In the genomic region with DNA sequence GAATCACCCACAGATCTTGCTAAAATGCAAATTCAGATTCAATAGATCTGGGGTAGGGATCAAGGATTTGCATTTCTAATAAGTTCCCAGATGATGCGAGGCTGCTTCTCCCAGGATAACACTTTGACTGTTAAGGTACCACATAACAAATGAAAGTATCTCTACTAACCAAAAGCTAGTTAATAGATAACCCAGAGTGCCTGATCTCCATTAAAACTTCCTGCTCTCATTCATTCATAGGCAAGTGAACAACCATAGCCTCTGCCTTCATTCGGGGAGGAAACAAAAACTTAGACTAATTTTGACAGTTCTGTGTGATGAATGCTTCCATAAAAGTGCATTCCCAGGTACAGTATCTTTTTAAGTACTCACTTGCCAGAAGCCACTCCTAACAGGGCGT, we compare ENCODE assay signal across 22 cellular contexts.
"Had no signal": no experiment of that assay in that cellular context is flagged by ENCODE, and none has a peak within 500 bp of the region (broad histone marks: within the 10 kb centered on the region; RNA-seq: fewer than 3 reads in every experiment).

No MANE protein-coding gene starts in this region.

- DNase-seq: activated CD4-positive, alpha-beta T cell treated with anti-CD3 and anti-CD28 coated beads, Interleukin-2, amount 10 ng/mL, durations not matched to agents 24 days and 14 days; activated CD4-positive, alpha-beta T cell treated with anti-CD3 and anti-CD28 coated beads, Interleukin-2, amount 50 U/mL, for 4 hours; activated CD8-positive, alpha-beta T cell treated with anti-CD3 and anti-CD28 coated beads for 36 hours; activated gamma-delta T cell; activated naive CD4-positive, alpha-beta T cell treated with Interleukin-2 at 50 U/mL for 16 hours; activated naive CD8-positive, alpha-beta T cell treated with anti-CD3 and anti-CD28 coated beads, Interleukin-2, amount 10 ng/mL, durations not matched to agents 7 days and 5 days; activated T-cell treated with anti-CD3 and anti-CD28 coated beads, Interleukin-2, amount 50 U/mL, for 24 hours; amygdala; Kasumi-1; NCI-H1048; NCI-H1417; NCI-H146; NCI-H187; NCI-H2029 treated with DMSO at 0.1 percent for 48 hours; NCI-H2107; NCI-H2171; NCI-H510A; NCI-H69; NCI-H82; SHP77; SJCRH30 had no signal

- ATAC-seq: activated CD8-positive, alpha-beta T cell treated with anti-CD3 and anti-CD28 coated beads for 36 hours; Panc1 had no signal
